In the genomic region with DNA sequence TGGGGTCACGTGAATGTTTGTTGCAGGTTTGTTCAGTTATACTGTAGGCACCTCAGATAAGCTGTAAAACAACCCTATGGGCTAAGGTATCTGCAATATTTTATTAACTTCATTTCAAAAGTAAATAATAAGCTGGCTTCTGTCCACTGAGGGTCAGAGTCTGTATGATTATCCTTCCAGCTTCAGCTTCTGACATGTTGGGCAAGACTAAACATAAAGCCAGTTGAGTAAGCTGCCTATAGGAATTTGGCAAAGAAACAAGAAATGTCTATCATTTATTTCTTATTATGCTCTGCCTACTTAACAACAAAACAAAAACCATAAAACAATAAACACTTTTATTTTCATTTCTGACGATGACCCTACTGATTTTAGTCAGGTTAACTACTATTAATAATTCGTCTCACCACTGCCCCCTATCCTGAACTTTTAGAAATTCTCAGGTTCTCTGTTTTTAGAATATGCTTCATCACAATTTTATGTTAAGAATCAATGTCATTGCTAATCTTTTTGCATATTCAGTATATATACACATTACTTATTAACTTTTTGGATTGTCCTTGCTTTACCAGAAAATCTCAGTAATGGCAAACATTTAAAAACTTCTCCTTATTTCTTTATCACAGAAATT, we compare ENCODE assay signal across 10 cellular contexts.
A peak's percentile ranks its signal among the peaks of the same experiment; 100 is the strongest.
DNase-seq lines count a peak whose midpoint lies in the region; TF ChIP-seq lines count a peak whose summit lies in the region.
"Had no signal": no experiment of that assay in that cellular context is flagged by ENCODE, and none has a peak within 500 bp of the region (broad histone marks: within the 10 kb centered on the region; RNA-seq: fewer than 3 reads in every experiment).

No MANE protein-coding gene starts in this region.

- H3K4me3 ChIP-seq in KMS-11 (IDR thresholded peaks at IDR 0.05; ENCODE audit: insufficient read depth, low read depth, low read length) (no peak overlapping the region), astrocyte of the spinal cord (ENCODE audit: low read depth, low read length) (no peak overlapping the region)

- no peak overlapping the region for H3K9ac ChIP-seq in KMS-11

- H3K27me3 ChIP-seq in KMS-11 (ENCODE audit: insufficient read depth, low read depth), result no peaks in the 10 kb centered on the region

- no peaks in the 10 kb centered on the region for H3K36me3 Mint-ChIP-seq in neural crest cell (ENCODE audit: low read depth)
- H3K36me3 Mint-ChIP-seq: activated naive CD4-positive, alpha-beta T cell treated with anti-CD3 and anti-CD28 coated beads, Interleukin-2, amount 50 U/mL, for 72 hours; naive B cell had no signal

- H3K36me3 ChIP-seq in KMS-11 (ENCODE audit: insufficient read depth), result no peaks in the 10 kb centered on the region

- in situ Hi-C loops in astrocyte of the spinal cord (cut with HindIII; ENCODE audit: low sequenced_read_pairs), result no loop called here

- no peak overlapping the region for H3K4me2 ChIP-seq in KMS-11

- H3K4me1 Mint-ChIP-seq in neural crest cell, result peaks cover 8% of the 10 kb centered on the region
- H3K4me1 Mint-ChIP-seq: naive B cell had no signal

- H3K9me3 Mint-ChIP-seq in neural crest cell, result no peaks in the 10 kb centered on the region
- H3K9me3 Mint-ChIP-seq: naive B cell had no signal

- H3K27ac ChIP-seq in KMS-11, result no peak overlapping the region

- DNase-seq in ELR (ENCODE audit: low read depth) (peak; percentile 15), astrocyte of the spinal cord (ENCODE audit: low read depth, low spot score) (no peak), neural crest cell (ENCODE audit: low read depth, low spot score) (no peak), DMS114 treated with DMSO at 0.1 percent for 48 hours (lab: John Stamatoyannopoulos, UW; ENCODE audit: unreplicated experiment) (no peak), NCI-H2107 (lab: John Stamatoyannopoulos, UW) (no peak)
- no peak for DNase-seq in stimulated activated CD4-positive, alpha-beta T cell treated with anti-CD3 and anti-CD28 coated beads, Interleukin-1b, Interleukin-23, amount 100 ng/mL, for 48 hours
- DNase-seq: naive B cell, NCI-H1930 had no signal

- H3K27ac Mint-ChIP-seq in neural crest cell (ENCODE audit: unreplicated experiment), result no peak overlapping the region
- H3K27ac Mint-ChIP-seq: activated naive CD4-positive, alpha-beta T cell treated with anti-CD3 and anti-CD28 coated beads, Interleukin-2, amount 50 U/mL, for 72 hours; naive B cell had no signal

- H3K4me3 Mint-ChIP-seq in neural crest cell, result no peak overlapping the region
- H3K4me3 Mint-ChIP-seq: naive B cell had no signal

- H2AFZ ChIP-seq in KMS-11 (ENCODE audit: low read depth), result no peak overlapping the region

- peaks cover 44% of the 10 kb centered on the region for H3K4me1 ChIP-seq in KMS-11 (ENCODE audit: low read depth, poor library complexity, severe bottlenecking)

- H3K27me3 Mint-ChIP-seq in neural crest cell (ENCODE audit: low read depth), result no peaks in the 10 kb centered on the region
- H3K27me3 Mint-ChIP-seq: naive B cell had no signal

- TF ChIP-seq CTCF in KMS-11 (conservative IDR thresholded peaks at IDR 0.05; ENCODE audit: low read depth, low read length) (peak; percentile 53), astrocyte of the spinal cord (IDR thresholded peaks at IDR 0.05; ENCODE audit: low read depth, low read length) (peak; percentile 29), neural crest cell (conservative IDR thresholded peaks at IDR 0.05) (peak; percentile 59)

- H3K79me2 ChIP-seq in KMS-11 (ENCODE audit: insufficient read depth, low read depth), result no peaks in the 10 kb centered on the region

- H4K20me1 ChIP-seq in KMS-11 (ENCODE audit: insufficient read depth), result no peaks in the 10 kb centered on the region
